32 cellular contexts compared by ENCODE assay signal in genomic region chr2:178221556-178221955, GRCh38.
"Had no signal": no experiment of that assay in that cellular context is flagged by ENCODE, and none has a peak within 500 bp of the region (broad histone marks: within the 10 kb centered on the region; RNA-seq: fewer than 3 reads in every experiment).

No MANE protein-coding gene starts in this region.

- H3K27ac ChIP-seq: KMS-11 had no signal

- H3K9me3 ChIP-seq: MG63 had no signal

- DNase-seq: Karpas-422, MG63, MM.1S, MV-4-11, NCI-H1048, NCI-H1092, NCI-H1092 treated with DMSO at 0.1 percent for 48 hours, NCI-H1105, NCI-H1105 treated with DMSO at 0.1 percent for 48 hours, NCI-H1436 treated with DMSO at 0.1 percent for 48 hours, NCI-H146, NCI-H1694, NCI-H1694 treated with DMSO at 0.1 percent for 48 hours, NCI-H187, NCI-H187 treated with DMSO at 0.1 percent for 48 hours, NCI-H1930, NCI-H2029, NCI-H2029 treated with DMSO at 0.1 percent for 48 hours, NCI-H2081, NCI-H2081 treated with DMSO at 0.1 percent for 48 hours, NCI-H2107, NCI-H2171, NCI-H2171 treated with DMSO at 0.1 percent for 48 hours, NCI-H2227 treated with DMSO at 0.1 percent for 48 hours, NCI-H226, NCI-H345, NCI-H446, NCI-H446 treated with DMSO at 0.1 percent for 48 hours, NCI-H510A, NCI-H510A treated with DMSO at 0.1 percent for 48 hours, NCI-H524 had no signal

- H3K9ac ChIP-seq: KMS-11 had no signal

- H3K27me3 ChIP-seq: MG63 had no signal

- H3K36me3 ChIP-seq: MG63 had no signal

- H3K4me3 ChIP-seq: MG63 had no signal

- H3K4me2 ChIP-seq: KMS-11 had no signal
